In genomic region chrX:22122510-22122909, GRCh38 we compare ENCODE assay signal across 16 cellular contexts.
DNase-seq lines count a peak whose midpoint lies in the region; ATAC-seq and TF ChIP-seq lines count a peak whose summit lies in the region.
"Had no signal": no experiment of that assay in that cellular context is flagged by ENCODE, and none has a peak within 500 bp of the region (broad histone marks: within the 10 kb centered on the region; RNA-seq: fewer than 3 reads in every experiment).

No MANE protein-coding gene starts in this region.

- in situ Hi-C loops in Caki2 (cut with HindIII; ENCODE audit: low pct_unique_long_range_greater_than_20kb, low sequenced_read_pairs) = no loop called here

- H3K9me3 Mint-ChIP-seq in nephron = no peaks in the 10 kb centered on the region
- H3K9me3 Mint-ChIP-seq: neural crest cell had no signal

- H3K4me3 ChIP-seq in choroid plexus epithelial cell (ENCODE audit: low read depth, low read length) = no peak overlapping the region
- H3K4me3 ChIP-seq: left lung had no signal

- ATAC-seq in HG03571 (IDR thresholded peaks at IDR 0.05; ENCODE audit: unreplicated experiment) = no peak
- ATAC-seq: left lung had no signal

- no peaks in the 10 kb centered on the region for H3K36me3 Mint-ChIP-seq in nephron (ENCODE audit: low read depth)

- H3K27ac Mint-ChIP-seq in nephron = peak overlapping the region in 2 of 3 experiments; percentile 58 to 73

- H3K4me1 Mint-ChIP-seq in nephron = peaks cover 30% of the 10 kb centered on the region

- H3K27me3 Mint-ChIP-seq in nephron (ENCODE audit: low read depth) = peaks cover 1% of the 10 kb centered on the region

- no peak overlapping the region for H3K4me3 Mint-ChIP-seq in nephron
- H3K4me3 Mint-ChIP-seq: neural crest cell had no signal

- TF ChIP-seq CTCF in choroid plexus epithelial cell (conservative IDR thresholded peaks at IDR 0.05; ENCODE audit: low read depth, low read length) (no peak), nephron (IDR thresholded peaks at IDR 0.05; ENCODE audit: unreplicated experiment in 3 of 3) (no peak)

- peak; percentile 76 for DNase-seq in Caki2 (ENCODE audit: low read depth)
- peak; percentile 90 to 93 for DNase-seq in NCI-H446 (lab: John Stamatoyannopoulos, UW)
- peak; percentile 56 for DNase-seq in choroid plexus epithelial cell (ENCODE audit: low read depth)
- DNase-seq in NCI-H2196 (lab: John Stamatoyannopoulos, UW; ENCODE audit: unreplicated experiment) = no peak
- DNase-seq in NCI-H1436 (lab: John Stamatoyannopoulos, UW) = no peak
- no peak for DNase-seq in NCI-H526 (lab: John Stamatoyannopoulos, UW)
- DNase-seq: activated naive CD4-positive, alpha-beta T cell; cerebellar nuclear complex; GF-D8; glutamatergic neuron; left lung; NCI-H1417; NK-92 treated with Interleukin-12 subunit alpha and Interleukin-12 subunit beta, amount 100 ng/mL, for 24 hours had no signal

Comparison
In these comparisons a context has a peak if more than half of its experiments do, and no peak if none do; other contexts are left out.
1. DNase-seq: peak in Caki2 (single experiment), NCI-H446 (2 of 2) and choroid plexus epithelial cell (single experiment); none in NCI-H2196 (single experiment), NCI-H1436 (single experiment) and NCI-H526 (0 of 2).